8 cellular contexts compared by ENCODE assay signal in the genomic region with DNA sequence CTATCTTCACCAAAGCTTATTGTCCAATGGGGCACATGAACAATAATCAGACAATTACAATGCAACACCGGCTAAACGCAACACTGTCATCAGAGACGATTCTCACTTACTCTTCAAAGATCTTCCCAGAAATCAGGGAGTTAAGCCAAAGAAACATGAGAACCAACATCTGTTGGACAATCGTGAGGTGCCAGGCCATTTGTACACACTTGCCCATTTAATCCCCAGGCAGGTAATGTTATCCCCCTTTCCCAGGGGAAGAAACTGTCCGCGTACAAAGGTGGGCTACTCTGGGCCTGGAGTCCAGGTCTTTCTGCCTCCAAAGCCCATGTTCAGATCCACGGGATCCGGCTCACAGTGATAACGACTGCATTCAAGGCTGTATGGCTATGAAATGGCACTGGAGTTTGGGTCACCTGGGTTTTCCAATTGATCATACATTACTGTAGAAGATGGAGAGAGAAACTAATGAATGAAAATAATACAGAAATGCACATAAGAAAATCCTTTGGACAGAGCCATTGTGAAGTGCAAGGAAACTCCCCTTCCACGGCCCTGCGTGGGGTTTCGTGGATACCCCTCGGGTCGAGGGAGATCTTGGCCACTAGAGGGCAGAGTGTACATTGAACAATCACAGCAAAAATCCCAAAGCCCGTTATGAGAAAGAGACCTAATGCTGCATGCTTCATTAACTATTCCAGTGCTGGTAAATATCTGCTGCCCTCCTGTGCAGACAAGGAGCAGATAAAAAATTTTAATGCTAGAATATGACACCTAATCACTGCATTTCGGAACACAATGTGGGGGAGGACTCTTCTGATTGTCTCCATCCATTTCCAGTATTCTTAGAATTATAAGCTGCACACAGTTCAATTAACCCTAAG.
DNase-seq lines count a peak whose midpoint lies in the region; ATAC-seq and TF ChIP-seq lines count a peak whose summit lies in the region.

No MANE protein-coding gene starts in this region.

- peak; percentile 59 for ATAC-seq in HG03378 (IDR thresholded peaks at IDR 0.05; ENCODE audit: unreplicated experiment)
- no peak for ATAC-seq in activated T-cell treated with anti-CD3 and anti-CD28 coated beads, Interleukin-2, amount 50 U/mL, for 4 hours
- ATAC-seq in aorta (ENCODE audit: low FRiP score): peak; percentile 81
- no peak for ATAC-seq in HG03565 (IDR thresholded peaks at IDR 0.05; ENCODE audit: unreplicated experiment)

- no peaks in the 10 kb centered on the region for H3K27me3 Mint-ChIP-seq in activated T-cell treated with anti-CD3 and anti-CD28 coated beads, Interleukin-2, amount 50 U/mL, for 4 hours (ENCODE audit: low read depth)

- H3K4me3 ChIP-seq in fibroblast of the aortic adventitia (ENCODE audit: low read depth, low read length) (no peak overlapping the region), ovary (no peak overlapping the region), aorta (ENCODE audit: low read length in 2 of 2) (no peak overlapping the region)

- no peak for TF ChIP-seq EP300 in ovary (IDR thresholded peaks at IDR 0.05)

- H3K27me3 ChIP-seq in ovary (no peaks in the 10 kb centered on the region), aorta (ENCODE audit: control insufficient read depth in 1 of 2, insufficient read depth in 2 of 2, low read length in 1 of 2) (no peaks in the 10 kb centered on the region)

- DNase-seq in EL (peak; percentile 40), NOMO-1 (lab: John Stamatoyannopoulos, UW; ENCODE audit: unreplicated experiment in 2 of 2) (peak; percentile 23), fibroblast of the aortic adventitia (ENCODE audit: low read depth) (peak; percentile 62), ovary (peak; percentile 40 to 51 (median 47)), aorta (peak; percentile 64 to 78)
- peak; percentile 34 for DNase-seq in activated T-cell treated with anti-CD3 and anti-CD28 coated beads, Interleukin-2, amount 50 U/mL, for 4 hours

- H3K4me1 Mint-ChIP-seq in activated T-cell treated with anti-CD3 and anti-CD28 coated beads, Interleukin-2, amount 50 U/mL, for 4 hours (ENCODE audit: low read depth): peaks cover 3% of the 10 kb centered on the region

- H3K36me3 Mint-ChIP-seq in activated T-cell treated with anti-CD3 and anti-CD28 coated beads, Interleukin-2, amount 50 U/mL, for 4 hours (ENCODE audit: insufficient read depth): no peaks in the 10 kb centered on the region

- H3K9me3 Mint-ChIP-seq in activated T-cell treated with anti-CD3 and anti-CD28 coated beads, Interleukin-2, amount 50 U/mL, for 4 hours: no peaks in the 10 kb centered on the region

- peak; percentile 82 for TF ChIP-seq CTCF in fibroblast of the aortic adventitia (IDR thresholded peaks at IDR 0.05; ENCODE audit: insufficient read depth, low read length)
- TF ChIP-seq CTCF in ovary (IDR thresholded peaks at IDR 0.05): peak; percentile 25 to 45 (median 36)

- intact Hi-C loops in ovary (cut with DNase I): loop anchor here (2.0 to 10.0 kb wide), 5 partner anchors 255 to 395 kb away; no protein-coding TSS in a partner anchor
- intact Hi-C loops in aorta (cut with DNase I): loop anchor here (2.0 to 10.0 kb wide), 4 partner anchors 115 to 463 kb away; a partner anchor contains a TSS

- no peaks in the 10 kb centered on the region for H3K36me3 ChIP-seq in ovary
- H3K36me3 ChIP-seq in aorta (ENCODE audit: control insufficient read depth in 1 of 2, insufficient read depth in 2 of 2, low read length in 1 of 2): no peaks in the 10 kb centered on the region

- H3K9me3 ChIP-seq in ovary (no peaks in the 10 kb centered on the region), aorta (ENCODE audit: control insufficient read depth, low read length) (no peaks in the 10 kb centered on the region)

- no peak for TF ChIP-seq POLR2A in ovary (IDR thresholded peaks at IDR 0.05)

- H3K4me1 ChIP-seq in ovary (ENCODE audit: insufficient read depth) (no peaks in the 10 kb centered on the region), aorta (ENCODE audit: control insufficient read depth in 1 of 2, insufficient read depth in 2 of 2, low read length in 2 of 2) (no peaks in the 10 kb centered on the region)

- WGBS in ovary, 3 donors: 35 to 39% (median 37%) methylated on average over 16 of the region's 16 CpGs
- 47 to 49% methylated on average over 16 of the region's 16 CpGs for WGBS in aorta, 2 donors

- no peak overlapping the region for H3K27ac ChIP-seq in ovary
- no peak overlapping the region for H3K27ac ChIP-seq in aorta (ENCODE audit: low read depth in 1 of 2, low read length in 2 of 2)

- no peak overlapping the region for H3K4me3 Mint-ChIP-seq in activated T-cell treated with anti-CD3 and anti-CD28 coated beads, Interleukin-2, amount 50 U/mL, for 4 hours

Comparison
In these comparisons a context has a peak if more than half of its experiments do, and no peak if none do; other contexts are left out.
1. ATAC-seq: peak in HG03378 (single experiment) and aorta (single experiment); none in activated T-cell treated with anti-CD3 and anti-CD28 coated beads, Interleukin-2, amount 50 U/mL, for 4 hours (0 of 2) and HG03565 (single experiment).
2. Peak in every context shown above with its lines, with median percentiles within 50 percentile points of each other: DNase-seq.